13 cellular contexts compared by ENCODE assay signal in genomic region chr16:57538235-57538711, GRCh38. TPM values are rescaled to one million over a fixed set of nuclear protein-coding genes. Genes with fewer than 3 reads are reported as not detected.
DNase-seq lines count a peak whose midpoint lies in the region; ATAC-seq, FAIRE-seq and TF ChIP-seq lines count a peak whose summit lies in the region.
"Had no signal": no experiment of that assay in that cellular context is flagged by ENCODE, and none has a peak within 500 bp of the region (broad histone marks: within the 10 kb centered on the region; RNA-seq: fewer than 3 reads in every experiment).

No MANE protein-coding gene starts in this region.

- no peak overlapping the region for H3K4me3 ChIP-seq in kidney (ENCODE audit: low read length in 2 of 2)

- peak; percentile 35 for DNase-seq in stimulated activated CD4-positive, alpha-beta T cell treated with anti-CD3 and anti-CD28 coated beads, Interleukin-4, amount 100 ng/mL, for 24 hours
- DNase-seq in stimulated activated CD4-positive, alpha-beta T cell treated with anti-CD3 and anti-CD28 coated beads, Interleukin-12 subunit alpha, Interleukin-12 subunit beta, amount 100 ng/mL, for 4 hours = no peak
- DNase-seq in activated CD4-positive, alpha-beta T cell treated with anti-CD3 and anti-CD28 coated beads, Interleukin-2, amount 50 U/mL, for 48 hours = peak; percentile 41 to 62
- DNase-seq in kidney (peak; percentile 46), type B pancreatic cell (ENCODE audit: extremely low spot score, unreplicated experiment) (peak; percentile 56), RPMI8226 (no peak), anterior cingulate cortex (lab: John Stamatoyannopoulos, UW) (no peak)
- DNase-seq: effector CD4-positive, alpha-beta T cell; mesendoderm; NCI-H1417 treated with DMSO at 0.1 percent for 48 hours had no signal

- H3K9me3 ChIP-seq in kidney (ENCODE audit: control insufficient read depth in 1 of 2, low read length in 2 of 2) = no peaks in the 10 kb centered on the region

- H3K4me3 Mint-ChIP-seq in type B pancreatic cell = peak overlapping the region; percentile 78

- TF ChIP-seq CTCF in kidney (IDR thresholded peaks at IDR 0.05; ENCODE audit: borderline replicate concordance, extremely low read depth, insufficient read depth) (no peak), type B pancreatic cell (conservative IDR thresholded peaks at IDR 0.05) (no peak)

- H3K9me3 Mint-ChIP-seq in type B pancreatic cell = no peaks in the 10 kb centered on the region

- ATAC-seq in HG03432 (IDR thresholded peaks at IDR 0.05; ENCODE audit: unreplicated experiment) = no peak

- H3K4me1 Mint-ChIP-seq in type B pancreatic cell (ENCODE audit: unreplicated experiment) = peaks cover 25% of the 10 kb centered on the region

- no peak overlapping the region for H3K27ac ChIP-seq in kidney (ENCODE audit: low read depth in 2 of 2, low read length in 2 of 2)
- H3K27ac ChIP-seq: HL-60 had no signal

- no peak for FAIRE-seq in kidney (lab: Jason Lieb, UNC)

- H3K27ac Mint-ChIP-seq in type B pancreatic cell = peak overlapping the region; percentile 18

- no peak overlapping the region for H3K9ac ChIP-seq in kidney (ENCODE audit: low read length in 2 of 2)

- intact Hi-C loops in kidney (cut with DNase I) = no loop called here

- peaks cover 3 to 22% of the 10 kb centered on the region in 2 donors for H3K4me1 ChIP-seq in kidney (ENCODE audit: control insufficient read depth in 1 of 2, insufficient read depth in 1 of 2, low read depth in 1 of 2, low read length in 2 of 2)

- peaks cover 7% of the 10 kb centered on the region for H3K27me3 Mint-ChIP-seq in type B pancreatic cell

- H3K36me3 Mint-ChIP-seq in type B pancreatic cell = no peaks in the 10 kb centered on the region

- no peaks in the 10 kb centered on the region for H3K36me3 ChIP-seq in kidney (ENCODE audit: control insufficient read depth in 1 of 2, insufficient read depth in 2 of 2, low read length in 2 of 2)

RNA-seq across cellular contexts. Expression of gene CCDC102A, which starts 1.9 kb away (rescaled TPM):
- 11.9 TPM for total RNA-seq in kidney
- polyA plus RNA-seq in kidney (ENCODE audit: insufficient read depth, low read depth, low replicate concordance) = 5.7 TPM
- 6.9 and 14.4 TPM in 2 replicates for total RNA-seq in type B pancreatic cell (ENCODE audit: low replicate concordance)

RNA-seq across cellular contexts. Expression of gene ADGRG5, which starts 4.2 kb away (rescaled TPM):
- total RNA-seq in kidney = 2.2 TPM
- polyA plus RNA-seq in kidney (ENCODE audit: insufficient read depth, low read depth, low replicate concordance) = 0.15 TPM
- 0.82 and 1.7 TPM in 2 replicates for total RNA-seq in type B pancreatic cell (ENCODE audit: low replicate concordance)
- total RNA-seq: skeletal muscle tissue had no signal

RNA-seq across cellular contexts. Expression of gene DOK4, which starts 52.0 kb away (rescaled TPM):
- total RNA-seq in kidney (63.7 TPM), type B pancreatic cell (ENCODE audit: low replicate concordance) (33.3 and 72.0 TPM in 2 replicates)
- 57.2 TPM for polyA plus RNA-seq in kidney (ENCODE audit: insufficient read depth, low read depth, low replicate concordance)

Comparison
In these comparisons a context has a peak if more than half of its experiments do, and no peak if none do; other contexts are left out.
1. DNase-seq: peak in stimulated activated CD4-positive, alpha-beta T cell treated with anti-CD3 and anti-CD28 coated beads, Interleukin-4, amount 100 ng/mL, for 24 hours (single experiment), activated CD4-positive, alpha-beta T cell treated with anti-CD3 and anti-CD28 coated beads, Interleukin-2, amount 50 U/mL, for 48 hours (2 of 2), kidney (single experiment) and type B pancreatic cell (single experiment); none in stimulated activated CD4-positive, alpha-beta T cell treated with anti-CD3 and anti-CD28 coated beads, Interleukin-12 subunit alpha, Interleukin-12 subunit beta, amount 100 ng/mL, for 4 hours (single experiment), RPMI8226 (single experiment) and anterior cingulate cortex (0 of 58).